ENCODE assay signal across 8 cellular contexts in the genomic region with DNA sequence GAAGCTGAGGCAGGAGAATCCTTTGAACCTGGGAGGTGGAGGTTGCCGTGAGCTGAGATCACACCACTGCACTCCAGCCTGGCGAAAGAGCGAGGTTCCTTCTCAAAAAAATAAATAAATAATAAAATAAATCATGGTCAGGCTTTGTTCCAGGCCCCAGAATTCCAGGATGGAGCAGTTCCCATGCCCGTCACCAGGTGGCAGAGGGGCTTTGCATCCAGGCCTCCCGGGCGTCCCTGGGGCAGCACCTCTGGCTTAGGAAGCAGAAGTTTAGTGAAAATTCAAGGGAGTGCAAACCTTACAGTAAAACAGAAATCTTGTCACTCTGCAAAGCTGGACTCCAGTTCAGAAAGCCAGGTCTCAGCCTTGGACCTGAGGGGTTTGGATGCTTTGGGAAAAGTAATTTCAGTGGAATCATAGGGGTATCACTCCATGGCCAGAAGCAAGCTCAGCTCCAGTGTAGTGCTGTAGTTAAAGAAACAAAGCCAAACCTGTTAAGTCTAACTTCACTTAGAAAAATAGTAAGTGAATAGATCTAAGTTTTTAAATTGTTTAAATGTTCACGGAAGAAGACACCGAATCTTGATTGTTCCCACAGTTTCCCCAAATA.
A peak's percentile ranks its signal among the peaks of the same experiment; 100 is the strongest.
DNase-seq lines count a peak whose midpoint lies in the region; ATAC-seq and TF ChIP-seq lines count a peak whose summit lies in the region.

No MANE protein-coding gene starts in this region.

- no peak overlapping the region for H2AFZ ChIP-seq in neural progenitor cell (replicated peaks)

- no peak overlapping the region for H3K27ac ChIP-seq in dorsolateral prefrontal cortex
- H3K27ac ChIP-seq in neural progenitor cell: no peak overlapping the region

- no peaks in the 10 kb centered on the region for H3K79me2 ChIP-seq in neural progenitor cell (ENCODE audit: low read depth)

- peaks cover 4% of the 10 kb centered on the region for H3K4me1 Mint-ChIP-seq in neural progenitor cell

- no peak overlapping the region for H3K4me2 ChIP-seq in neural progenitor cell

- H3K27me3 Mint-ChIP-seq in neural progenitor cell (ENCODE audit: insufficient read depth, low read depth): peaks cover 3% of the 10 kb centered on the region

- DNase-seq in EH (ENCODE audit: low read depth) (peak; percentile 62), NCI-H2171 (lab: John Stamatoyannopoulos, UW) (peak; percentile 33), dorsolateral prefrontal cortex (peak in 7 of 10 donors; percentile 5 to 58 (median 34)), neural progenitor cell (ENCODE audit: low spot score) (peak; percentile 72), NCI-H2029 (lab: John Stamatoyannopoulos, UW) (no peak)
- DNase-seq in activated naive CD4-positive, alpha-beta T cell treated with anti-CD3 and anti-CD28 coated beads, Interleukin-2, amount 50 U/mL, for 16 hours: no peak

- H3K27ac Mint-ChIP-seq in neural progenitor cell: no peak overlapping the region

- TF ChIP-seq CTCF in dorsolateral prefrontal cortex (IDR thresholded peaks at IDR 0.05 in 54 of 56, conservative IDR thresholded peaks at IDR 0.05 in 2 of 56; ENCODE audit: low read depth in 1 of 56, partially characterized antibody in 56 of 56) (peak in 55 of 56 donors; percentile 29 to 85 (median 65)), neural progenitor cell (IDR thresholded peaks at IDR 0.05) (peak; percentile 71)

- H4K20me1 ChIP-seq in neural progenitor cell (ENCODE audit: low read depth): no peaks in the 10 kb centered on the region

- peaks cover 3% of the 10 kb centered on the region for H3K4me1 ChIP-seq in neural progenitor cell

- H3K9me3 ChIP-seq in neural progenitor cell (ENCODE audit: low read depth): no peaks in the 10 kb centered on the region

- no peak overlapping the region for H3K9ac ChIP-seq in neural progenitor cell

- no peaks in the 10 kb centered on the region for H3F3A ChIP-seq in neural progenitor cell (ENCODE audit: low read depth)

- ATAC-seq in GM21360 (IDR thresholded peaks at IDR 0.05; ENCODE audit: unreplicated experiment) (no peak), GM19328 (IDR thresholded peaks at IDR 0.05; ENCODE audit: unreplicated experiment) (no peak)

- H3K36me3 Mint-ChIP-seq in neural progenitor cell: peaks cover 6% of the 10 kb centered on the region

- H3K9me3 Mint-ChIP-seq in neural progenitor cell: peaks cover 3% of the 10 kb centered on the region

- no peak overlapping the region for H3K4me3 Mint-ChIP-seq in neural progenitor cell

- H3K27me3 ChIP-seq in dorsolateral prefrontal cortex (peaks cover 0 to 5% (median 0%) of the 10 kb centered on the region in 45 donors), neural progenitor cell (no peaks in the 10 kb centered on the region)

- H3K4me3 ChIP-seq in dorsolateral prefrontal cortex (no peak overlapping the region), neural progenitor cell (no peak overlapping the region)

- intact Hi-C loops in dorsolateral prefrontal cortex (cut with DNase I): loop anchor here (2.0 to 5.0 kb wide), 2 partner anchors 419 to 420 kb away; no protein-coding TSS in a partner anchor

- H3K36me3 ChIP-seq in neural progenitor cell: no peaks in the 10 kb centered on the region

Comparison
In these comparisons a context has a peak if more than half of its experiments do, and no peak if none do; other contexts are left out.
1. DNase-seq: peak in EH (single experiment), NCI-H2171 (single experiment), dorsolateral prefrontal cortex (7 of 10) and neural progenitor cell (single experiment); none in NCI-H2029 (single experiment) and activated naive CD4-positive, alpha-beta T cell treated with anti-CD3 and anti-CD28 coated beads, Interleukin-2, amount 50 U/mL, for 16 hours (single experiment).